Comparison of ENCODE assay signal across 29 cellular contexts in genomic region chr15:98483575-98484130, GRCh38.
"Had no signal": no experiment of that assay in that cellular context is flagged by ENCODE, and none has a peak within 500 bp of the region (broad histone marks: within the 10 kb centered on the region; RNA-seq: fewer than 3 reads in every experiment).

No MANE protein-coding gene starts in this region.

- H3K9me3 ChIP-seq: gastrocnemius medialis had no signal

- FAIRE-seq: endometrium, endothelial cell of umbilical vein, frontal cortex had no signal

- H3K27ac ChIP-seq: coronary artery, dorsolateral prefrontal cortex, epithelial cell of prostate, esophagus muscularis mucosa, esophagus squamous epithelium, foreskin keratinocyte, gastrocnemius medialis, gastroesophageal sphincter, heart left ventricle, heart right ventricle, hepatocyte had no signal

- H3K4me1 Mint-ChIP-seq: endodermal cell had no signal

- H3K27ac Mint-ChIP-seq: dendritic cell treated with granulocyte-macrophage colony-stimulating factor and Interleukin-4, amounts not matched to agents 40 ng/mL and 50 ng/mL, for 4 days; effector memory CD8-positive, alpha-beta T cell; endodermal cell had no signal

- H3K36me3 ChIP-seq: esophagus muscularis mucosa, esophagus squamous epithelium, gastrocnemius medialis, gastroesophageal sphincter, heart left ventricle, heart right ventricle had no signal

- H3K4me3 ChIP-seq: coronary artery, dorsolateral prefrontal cortex, esophagus muscularis mucosa, esophagus squamous epithelium, gastrocnemius medialis, gastroesophageal sphincter, heart left ventricle, heart right ventricle, hepatocyte had no signal

- H3K79me2 ChIP-seq: hepatocyte had no signal

- DNase-seq: cortex of kidney; dermis blood vessel endothelial cell; dorsolateral prefrontal cortex; effector CD4-positive, alpha-beta T cell; effector CD8-positive, alpha-beta T cell; effector memory CD4-positive, alpha-beta T cell; effector memory CD8-positive, alpha-beta T cell; endodermal cell; erythroblast; esophagus squamous epithelium; foreskin fibroblast; foreskin keratinocyte; foreskin melanocyte; gastrocnemius medialis; glutamatergic neuron; head of caudate nucleus; heart left ventricle; heart right ventricle; hippocampal formation had no signal

- ATAC-seq: effector memory CD8-positive, alpha-beta T cell; esophagus mucosa; foreskin keratinocyte; gastrocnemius medialis; gastroesophageal sphincter; heart left ventricle; heart right ventricle had no signal

- H3K4me1 ChIP-seq: esophagus muscularis mucosa, esophagus squamous epithelium, foreskin keratinocyte, gastrocnemius medialis, gastroesophageal sphincter, heart left ventricle, heart right ventricle had no signal

- H3K4me2 ChIP-seq: hepatocyte had no signal

- H3K27me3 ChIP-seq: esophagus muscularis mucosa, esophagus squamous epithelium, gastrocnemius medialis, heart left ventricle, hepatocyte had no signal

- H3K27me3 Mint-ChIP-seq: dendritic cell treated with granulocyte-macrophage colony-stimulating factor and Interleukin-4, amounts not matched to agents 40 ng/mL and 50 ng/mL, for 4 days had no signal

- H2AFZ ChIP-seq: hepatocyte had no signal

- H3K4me3 Mint-ChIP-seq: dendritic cell treated with granulocyte-macrophage colony-stimulating factor and Interleukin-4, amounts not matched to agents 40 ng/mL and 50 ng/mL, for 4 days; effector memory CD8-positive, alpha-beta T cell; endodermal cell had no signal
